24 cellular contexts compared by ENCODE assay signal in the genomic region with DNA sequence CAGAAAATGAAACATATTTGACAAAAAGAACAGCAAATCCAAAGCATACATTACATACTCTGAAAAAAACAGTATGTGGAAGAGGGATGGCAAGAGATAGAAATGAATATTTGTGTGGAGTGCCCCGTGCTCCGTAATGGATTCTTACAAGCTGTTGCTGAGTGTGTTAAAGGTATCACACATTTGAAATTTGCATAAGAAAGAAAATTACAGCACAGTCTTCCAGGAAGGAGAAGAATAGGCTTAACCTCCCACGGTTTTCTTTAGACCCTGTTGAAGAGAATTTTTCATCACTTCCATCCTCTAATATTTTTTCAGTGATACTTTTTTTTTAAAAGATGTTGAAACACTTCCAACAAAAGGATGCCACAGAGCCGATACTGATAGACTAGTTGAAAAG.
"Had no signal": no experiment of that assay in that cellular context is flagged by ENCODE, and none has a peak within 500 bp of the region (broad histone marks: within the 10 kb centered on the region; RNA-seq: fewer than 3 reads in every experiment).

No MANE protein-coding gene starts in this region.

- H3K36me3 ChIP-seq: heart right ventricle, left ventricle myocardium inferior, ovary, prostate gland, suprapubic skin, thoracic aorta, tibial artery, upper lobe of right lung had no signal

- H3K4me3 ChIP-seq: heart right ventricle, hepatocyte, left ventricle myocardium inferior, lung, mucosa of descending colon, ovary, prostate gland, skin epidermis, suprapubic skin, thoracic aorta, tibial artery, upper lobe of right lung had no signal

- H3K79me2 ChIP-seq: hepatocyte had no signal

- H3K9me3 ChIP-seq: left ventricle myocardium inferior, mucosa of descending colon, ovary, prostate gland, suprapubic skin, thoracic aorta, tibial artery, upper lobe of right lung had no signal

- H3K27ac ChIP-seq: heart right ventricle, hepatocyte, left ventricle myocardium inferior, ovary, prostate gland, skin epidermis, suprapubic skin, thoracic aorta, tibial artery, upper lobe of right lung had no signal

- ATAC-seq: heart right ventricle; mucosa of descending colon; naive thymus-derived CD4-positive, alpha-beta T cell; natural killer cell treated with Interleukin-12 subunit alpha and Interleukin-12 subunit beta and Interleukin-15 and Interleukin-18, amount 100 ng/mL, for 72 hours; right cardiac atrium; sciatic nerve; upper lobe of right lung had no signal

- H3K4me2 ChIP-seq: hepatocyte had no signal

- DNase-seq: heart right ventricle; islet precursor cell; left ventricle myocardium inferior; midbrain; mucosa of descending colon; naive thymus-derived CD4-positive, alpha-beta T cell; ovary; right cardiac atrium; stimulated activated CD4-positive, alpha-beta T cell treated with anti-CD3 and anti-CD28 coated beads, Interleukin-12 subunit alpha, Interleukin-12 subunit beta, amount 100 ng/mL, for 4 hours; stimulated activated CD4-positive, alpha-beta T cell treated with anti-CD3 and anti-CD28 coated beads, Interleukin-15, amount 100 ng/mL, for 24 hours; stimulated activated CD4-positive, alpha-beta T cell treated with anti-CD3 and anti-CD28 coated beads, Interleukin-2, amount 100 ng/mL, for 24 hours; stimulated activated CD4-positive, alpha-beta T cell treated with anti-CD3 and anti-CD28 coated beads, Interleukin-4, amount 100 ng/mL, for 1 hour; stimulated activated naive CD4-positive, alpha-beta T cell; tibial artery; trophoblast cell; upper lobe of right lung had no signal

- H3K4me1 ChIP-seq: heart right ventricle, left ventricle myocardium inferior, prostate gland, suprapubic skin, tibial artery, upper lobe of right lung had no signal

- H2AFZ ChIP-seq: hepatocyte had no signal

- H3K27me3 ChIP-seq: heart right ventricle, hepatocyte, ovary, suprapubic skin, tibial artery, upper lobe of right lung had no signal
